8 cellular contexts compared by ENCODE assay signal in genomic region chr11:72111803-72112540, GRCh38.
DNase-seq lines count a peak whose midpoint lies in the region; ATAC-seq lines count a peak whose summit lies in the region.

No MANE protein-coding gene starts in this region.

- DNase-seq in AML-193 (lab: John Stamatoyannopoulos, UW): peak; percentile 98 to 99
- peak; percentile 99 for DNase-seq in NCI-H345 (lab: John Stamatoyannopoulos, UW)
- peak; percentile 77 to 82 (median 78) for DNase-seq in activated CD4-positive, CD25-positive, alpha-beta regulatory T cell (lab: John Stamatoyannopoulos, UW)
- peak; percentile 100 for DNase-seq in kidney glomerular epithelial cell (lab: John Stamatoyannopoulos, UW)
- peak; percentile 60 to 61 for DNase-seq in stimulated activated CD4-positive, alpha-beta T cell treated with anti-CD3 and anti-CD28 coated beads, Interleukin-1b, Interleukin-23, amount 100 ng/mL, for 1 hour (ENCODE audit: low read depth in 2 of 2)

- H3K27ac ChIP-seq in cingulate gyrus (ENCODE audit: low read depth, low read length): peak overlapping the region; percentile 100

- ATAC-seq in GM19025 (IDR thresholded peaks at IDR 0.05; ENCODE audit: low read depth, unreplicated experiment) (peak; percentile 85), HG03280 (IDR thresholded peaks at IDR 0.05; ENCODE audit: unreplicated experiment) (peak; percentile 89)

Comparison
In these comparisons a context has a peak if more than half of its experiments do, and no peak if none do; other contexts are left out.
1. Peak in every context shown above with its lines: DNase-seq, ATAC-seq and H3K27ac ChIP-seq.